In the genomic region with DNA sequence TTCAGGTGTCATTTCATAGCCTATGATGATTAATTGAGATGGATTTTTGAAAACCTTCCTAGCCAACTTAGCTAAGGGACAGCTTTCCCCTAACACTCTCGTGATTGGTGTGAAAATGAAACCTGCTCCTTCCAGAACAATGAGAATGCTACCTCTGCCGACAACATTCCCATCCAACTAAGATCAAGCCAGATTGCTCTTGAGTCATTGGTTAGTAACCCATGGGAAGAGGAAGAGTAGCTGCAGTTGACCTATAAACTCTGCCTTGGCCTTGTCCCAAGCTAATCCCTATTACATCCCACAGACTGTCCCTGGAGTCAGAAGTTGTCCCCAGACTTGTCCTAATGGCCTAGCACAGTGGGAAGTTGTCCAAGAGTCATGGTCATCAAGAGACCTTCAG, we compare ENCODE assay signal across 33 cellular contexts.
DNase-seq lines count a peak whose midpoint lies in the region; ATAC-seq, FAIRE-seq and TF ChIP-seq lines count a peak whose summit lies in the region.
"Had no signal": no experiment of that assay in that cellular context is flagged by ENCODE, and none has a peak within 500 bp of the region (broad histone marks: within the 10 kb centered on the region; RNA-seq: fewer than 3 reads in every experiment).

No MANE protein-coding gene starts in this region.

- TF ChIP-seq RAD21 in HCT116 (IDR thresholded peaks at IDR 0.05; ENCODE audit: low read depth) = no peak

- H3K4me3 Mint-ChIP-seq in osteocyte (ENCODE audit: unreplicated experiment) = no peak overlapping the region
- H3K4me3 Mint-ChIP-seq: activated CD8-positive, alpha-beta T cell treated with anti-CD3 and anti-CD28 coated beads for 36 hours; neural progenitor cell; T-helper 2 cell treated with Interferon-gamma antibody and Interleukin-4, amounts not matched to agents 5 μg/mL and 100 μg/mL, for 36 hours had no signal

- H3K9me3 ChIP-seq in HCT116 (ENCODE audit: control insufficient read depth in 1 of 2, insufficient read depth in 1 of 2, low read depth in 1 of 2, low read length in 2 of 2) = peaks cover 5 to 8% of the 10 kb centered on the region in 2 experiments; a peak in 2 of 4 replicates
- H3K9me3 ChIP-seq in pancreas = no peaks in the 10 kb centered on the region
- H3K9me3 ChIP-seq: BE2C, HAP-1, testis had no signal

- peak overlapping the region; percentile 2; the same call in 1 of the 2 replicates for H3K9ac ChIP-seq in HCT116 (ENCODE audit: low read length)
- H3K9ac ChIP-seq: neural progenitor cell had no signal

- H3K9me3 Mint-ChIP-seq in osteocyte (ENCODE audit: unreplicated experiment) = peaks cover 11% of the 10 kb centered on the region

- H3K79me2 ChIP-seq in HCT116 (ENCODE audit: insufficient read depth, low read length) = peaks cover 63% of the 10 kb centered on the region

- H3K27me3 ChIP-seq in HCT116 (ENCODE audit: insufficient read depth, low read length) (no peaks in the 10 kb centered on the region), foreskin keratinocyte (no peaks in the 10 kb centered on the region), pancreas (no peaks in the 10 kb centered on the region)
- H3K27me3 ChIP-seq: BE2C, brain microvascular endothelial cell, MG63, neural progenitor cell, right atrium auricular region, spleen, testis had no signal

- 91 to 92% methylated on average over 2 of the region's 2 CpGs for WGBS in pancreas, 2 donors

- no peaks in the 10 kb centered on the region for H3K27me3 Mint-ChIP-seq in osteocyte (ENCODE audit: unreplicated experiment)
- H3K27me3 Mint-ChIP-seq: activated CD8-positive, alpha-beta T cell treated with anti-CD3 and anti-CD28 coated beads for 36 hours; activated naive CD4-positive, alpha-beta T cell treated with anti-CD3 and anti-CD28 coated beads, Interleukin-2, amount 50 U/mL, for 24 hours had no signal

- peaks cover 28% of the 10 kb centered on the region for H3K36me3 Mint-ChIP-seq in osteocyte (ENCODE audit: unreplicated experiment)

- no peak overlapping the region for H2AFZ ChIP-seq in HCT116 (ENCODE audit: low read depth, low read length, poor library complexity, severe bottlenecking)
- H2AFZ ChIP-seq: neural progenitor cell had no signal

- H3K4me1 ChIP-seq in HCT116 (ENCODE audit: control insufficient read depth in 1 of 2, insufficient read depth in 2 of 2, low read length in 2 of 2) = peaks cover 17 to 54% of the 10 kb centered on the region in 2 experiments
- peaks cover 14% of the 10 kb centered on the region for H3K4me1 ChIP-seq in foreskin keratinocyte
- peaks cover 0 to 5% (median 0%) of the 10 kb centered on the region in 3 donors for H3K4me1 ChIP-seq in pancreas
- H3K4me1 ChIP-seq: testis had no signal

- no TSS peak for BruUV-seq in HCT116 (replicated peaks; lab: Mats Ljungman, UMichigan)

- H3K27ac Mint-ChIP-seq in osteocyte (ENCODE audit: unreplicated experiment) = no peak overlapping the region
- H3K27ac Mint-ChIP-seq: activated CD8-positive, alpha-beta T cell treated with anti-CD3 and anti-CD28 coated beads for 36 hours; activated naive CD4-positive, alpha-beta T cell treated with anti-CD3 and anti-CD28 coated beads, Interleukin-2, amount 50 U/mL, for 24 hours; activated T-helper 2 cell treated with anti-CD3 and anti-CD28 coated beads, Interferon-gamma antibody, Interleukin-2, Interleukin-4, amounts not matched to agents 10 μg/mL and 5 μg/mL and 100 μg/mL, durations not matched to agents 14 hours and 24 hours and 36 hours; neural progenitor cell; T-helper 2 cell treated with Interferon-gamma antibody and Interleukin-4, amounts not matched to agents 5 μg/mL and 100 μg/mL, for 36 hours had no signal

- DNase-seq in HCT116 (ENCODE audit: low read depth, low spot score) (no peak), RCC 7860 (ENCODE audit: low spot score) (peak; percentile 57), foreskin keratinocyte (no peak), osteocyte (ENCODE audit: extremely low spot score, unreplicated experiment) (peak; percentile 23), activated gamma-delta T cell treated with Interleukin-2 at 50 U/mL for 16 hours (no peak), pancreas (no peak)
- DNase-seq in activated CD4-positive, alpha-beta T cell treated with anti-CD3 and anti-CD28 coated beads, Interleukin-2, amount 50 U/mL, for 1 hour = no peak
- DNase-seq: activated CD4-positive, alpha-beta T cell treated with anti-CD3 and anti-CD28 coated beads for 1 hour; activated CD8-positive, alpha-beta T cell treated with anti-CD3 and anti-CD28 coated beads for 36 hours; amniotic stem cell; BE2C; brain microvascular endothelial cell; CD8-positive, alpha-beta memory T cell; hypothalamus; KBM-7; MG63; NCI-H1105 treated with DMSO at 0.1 percent for 48 hours; NCI-H2029; NCI-H524; posterior cingulate gyrus; SHP77; spleen; stimulated activated CD4-positive, alpha-beta T cell treated with anti-CD3 and anti-CD28 coated beads, Interleukin-2, amount 100 ng/mL, for 24 hours; stimulated activated naive CD8-positive, alpha-beta T cell treated with anti-CD3 and anti-CD28 coated beads, Interleukin-15, Interleukin-2, amounts not matched to agents 100 U/mL and 50 U/mL, for 24 hours; testis had no signal

- CTCF ChIA-PET in HCT116 (lab: Charles Lee) = no interaction called here

- POLR2A ChIA-PET in HCT116 (lab: Charles Lee) = no interaction called here

- peak overlapping the region in 1 of 2 experiments; percentile 21; a peak in 2 of 4 replicates for H3K4me3 ChIP-seq in HCT116 (replicated peaks in 1 of 2; ENCODE audit: low read depth in 1 of 2, low read length in 2 of 2)
- no peak overlapping the region for H3K4me3 ChIP-seq in pancreas
- H3K4me3 ChIP-seq: HAP-1, MG63, neural progenitor cell, right atrium auricular region, spleen, testis had no signal

- H4K20me1 ChIP-seq in HCT116 (ENCODE audit: insufficient read depth) = peaks cover 7% of the 10 kb centered on the region; the same call in 1 of the 2 replicates

- ATAC-seq in HCT116 = peak; percentile 54
- no peak for ATAC-seq in foreskin keratinocyte
- ATAC-seq in GM21825 (IDR thresholded peaks at IDR 0.05; ENCODE audit: unreplicated experiment) = no peak
- no peak for ATAC-seq in pancreas
- ATAC-seq: activated CD8-positive, alpha-beta T cell treated with anti-CD3 and anti-CD28 coated beads for 36 hours; stimulated activated naive CD8-positive, alpha-beta T cell treated with anti-CD3 and anti-CD28 coated beads, Interleukin-15, Interleukin-2, amounts not matched to agents 100 U/mL and 50 U/mL, for 24 hours had no signal

- FAIRE-seq in RCC 7860 (lab: Jason Lieb, UNC) = no peak
- FAIRE-seq in pancreas (lab: Jason Lieb, UNC) = no peak
- FAIRE-seq: GM12891 had no signal

- peaks cover 39% of the 10 kb centered on the region for H3K4me1 Mint-ChIP-seq in osteocyte (ENCODE audit: unreplicated experiment)

- H3K27ac ChIP-seq in HCT116 (ENCODE audit: low read depth, low read length) = peak overlapping the region; percentile 54; the same call in 1 of the 2 replicates
- peak overlapping the region; percentile 62 for H3K27ac ChIP-seq in foreskin keratinocyte
- H3K27ac ChIP-seq in pancreas = no peak overlapping the region
- H3K27ac ChIP-seq: neural progenitor cell, spleen, testis had no signal

- no peak for TF ChIP-seq POLR2A in HCT116 (IDR thresholded peaks at IDR 0.05; ENCODE audit: borderline replicate concordance, extremely low read depth, insufficient read depth, insufficient read length)

- H3K36me3 ChIP-seq in HCT116 (ENCODE audit: control insufficient read depth in 1 of 2, insufficient read depth in 2 of 2, low read length in 2 of 2) (no peaks in the 10 kb centered on the region), pancreas (no peaks in the 10 kb centered on the region)
- H3K36me3 ChIP-seq: BE2C, brain microvascular endothelial cell, HAP-1, MG63, right atrium auricular region, spleen had no signal

- H3K4me2 ChIP-seq in HCT116 (ENCODE audit: low read length) = peak overlapping the region; percentile 60
- H3K4me2 ChIP-seq: neural progenitor cell had no signal

- TF ChIP-seq CTCF in HCT116 (IDR thresholded peaks at IDR 0.05 in 2 of 3, conservative IDR thresholded peaks at IDR 0.05 in 1 of 3; ENCODE audit: borderline replicate concordance in 1 of 3, insufficient read depth in 1 of 3, low read depth in 2 of 3, low read length in 2 of 3) (no peak), foreskin keratinocyte (conservative IDR thresholded peaks at IDR 0.05) (no peak), osteocyte (IDR thresholded peaks at IDR 0.05) (no peak), pancreas (IDR thresholded peaks at IDR 0.05) (no peak)

- H3K9me2 ChIP-seq in HCT116 (ENCODE audit: insufficient read depth) = no peaks in the 10 kb centered on the region

- intact Hi-C loops in HCT116 (cut with micrococcal nuclease) = no loop called here
- intact Hi-C loops in pancreas (cut with DNase I) = no loop called here

- RAD21 ChIA-PET in HCT116 (lab: Charles Lee; ENCODE audit: low non-redundant PET in 1 of 2, low total read pairs in 2 of 2, uncharacterized antibody in 2 of 2, unreplicated experiment in 2 of 2) = no interaction called here

TF ChIP-seq in HCT116, 20 proteins besides CTCF, POLR2A, EP300 and RAD21:
- no peak for TF ChIP-seq FOSL1 (IDR thresholded peaks at IDR 0.05; ENCODE audit: low read depth)
- TF ChIP-seq YY1 (IDR thresholded peaks at IDR 0.05; ENCODE audit: extremely low read depth, insufficient replicate concordance, low read depth, low read length) = no peak
- no peak for TF ChIP-seq SIN3A (IDR thresholded peaks at IDR 0.05; ENCODE audit: low read depth)
- TF ChIP-seq, protein P1, sequence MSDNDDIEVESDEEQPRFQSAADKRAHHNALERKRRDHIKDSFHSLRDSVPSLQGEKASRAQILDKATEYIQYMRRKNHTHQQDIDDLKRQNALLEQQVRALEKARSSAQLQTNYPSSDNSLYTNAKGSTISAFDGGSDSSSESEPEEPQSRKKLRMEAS (IDR thresholded peaks at IDR 0.05) = no peak
- TF ChIP-seq ELF1 (IDR thresholded peaks at IDR 0.05; ENCODE audit: borderline replicate concordance, low read depth) = no peak
- no peak for TF ChIP-seq JUND (IDR thresholded peaks at IDR 0.05)
- no peak for TF ChIP-seq TCF7L2 (IDR thresholded peaks at IDR 0.05; ENCODE audit: borderline replicate concordance, extremely low read depth, insufficient read depth, insufficient read length)

Comparison
In these comparisons a context has a peak if more than half of its experiments do, and no peak if none do; other contexts are left out.
1. DNase-seq: peak in RCC 7860 (single experiment) and osteocyte (single experiment); none in HCT116 (single experiment), foreskin keratinocyte (0 of 2), activated CD4-positive, alpha-beta T cell treated with anti-CD3 and anti-CD28 coated beads, Interleukin-2, amount 50 U/mL, for 1 hour (single experiment), activated gamma-delta T cell treated with Interleukin-2 at 50 U/mL for 16 hours (single experiment) and pancreas (0 of 6).
2. H3K27ac ChIP-seq: peak in HCT116 (single experiment) and foreskin keratinocyte (single experiment); none in pancreas (0 of 4).